38 cellular contexts compared by ENCODE assay signal in genomic region chr5:117740268-117740667, GRCh38.
"Had no signal": no experiment of that assay in that cellular context is flagged by ENCODE, and none has a peak within 500 bp of the region (broad histone marks: within the 10 kb centered on the region; RNA-seq: fewer than 3 reads in every experiment).

No MANE protein-coding gene starts in this region.

- DNase-seq: activated CD4-positive, alpha-beta memory T cell treated with anti-CD3 and anti-CD28 coated beads, Interleukin-2, amount 10 ng/mL, durations not matched to agents 7 days and 5 days; activated CD4-positive, alpha-beta T cell treated with anti-CD3 and anti-CD28 coated beads for 1 hour; activated CD4-positive, alpha-beta T cell treated with anti-CD3 and anti-CD28 coated beads for 36 hours; activated CD4-positive, alpha-beta T cell treated with anti-CD3 and anti-CD28 coated beads for 48 hours; activated CD4-positive, alpha-beta T cell treated with anti-CD3 and anti-CD28 coated beads, Interleukin-2, amount 10 ng/mL, durations not matched to agents 7 days and 5 days; activated CD4-positive, alpha-beta T cell treated with anti-CD3 and anti-CD28 coated beads, Interleukin-2, amount 50 U/mL, for 48 hours; activated CD4-positive, CD25-positive, alpha-beta regulatory T cell; activated CD8-positive, alpha-beta memory T cell treated with anti-CD3 and anti-CD28 coated beads for 24 hours; activated CD8-positive, alpha-beta memory T cell treated with anti-CD3 and anti-CD28 coated beads, Interleukin-2, amount 10 ng/mL, durations not matched to agents 7 days and 5 days; activated CD8-positive, alpha-beta memory T cell treated with anti-CD3 and anti-CD28 coated beads, Interleukin-2, amount 50 U/mL, for 48 hours; activated CD8-positive, alpha-beta T cell treated with anti-CD3 and anti-CD28 coated beads, Interleukin-2, amount 10 ng/mL, durations not matched to agents 7 days and 5 days; activated effector memory CD4-positive, alpha-beta T cell treated with anti-CD3 and anti-CD28 coated beads, Interleukin-2, amount 50 U/mL, for 16 hours; activated gamma-delta T cell treated with Interleukin-2 at 50 U/mL for 16 hours; activated naive CD4-positive, alpha-beta T cell; activated naive CD4-positive, alpha-beta T cell treated with anti-CD3 and anti-CD28 coated beads for 36 hours; activated naive CD4-positive, alpha-beta T cell treated with anti-CD3 and anti-CD28 coated beads, Interleukin-2, amount 50 U/mL, for 16 hours; activated naive CD8-positive, alpha-beta T cell treated with anti-CD3 and anti-CD28 coated beads for 36 hours; activated T-cell treated with anti-CD3 and anti-CD28 coated beads, Interleukin-2, amount 50 U/mL, for 4 hours; activated T-cell treated with anti-CD3 and anti-CD28 coated beads, Interleukin-2, amount 50 U/mL, for 72 hours; adrenal gland; amniotic stem cell; aorta; body of pancreas; brain microvascular endothelial cell; central memory CD4-positive, alpha-beta T cell; T-helper 1 cell; T-helper 2 cell; T-helper 9 cell; WERI-Rb-1 had no signal

- H3K4me3 ChIP-seq: adrenal gland, body of pancreas, breast epithelium had no signal

- H3K4me3 Mint-ChIP-seq: activated CD4-positive, alpha-beta memory T cell treated with anti-CD3 and anti-CD28 coated beads, Interleukin-2, amount 10 ng/mL, durations not matched to agents 7 days and 5 days; activated CD4-positive, alpha-beta T cell treated with anti-CD3 and anti-CD28 coated beads for 36 hours; activated CD4-positive, alpha-beta T cell treated with anti-CD3 and anti-CD28 coated beads, Interleukin-2, amount 10 ng/mL, durations not matched to agents 7 days and 5 days; activated CD8-positive, alpha-beta memory T cell treated with anti-CD3 and anti-CD28 coated beads, Interleukin-2, amount 10 ng/mL, durations not matched to agents 7 days and 5 days; activated CD8-positive, alpha-beta T cell treated with anti-CD3 and anti-CD28 coated beads, Interleukin-2, amount 10 ng/mL, durations not matched to agents 7 days and 5 days; activated naive CD4-positive, alpha-beta T cell treated with anti-CD3 and anti-CD28 coated beads for 36 hours; activated naive CD8-positive, alpha-beta T cell treated with anti-CD3 and anti-CD28 coated beads for 36 hours; activated T-cell treated with anti-CD3 and anti-CD28 coated beads, Interleukin-2, amount 50 U/mL, for 4 hours; activated T-cell treated with anti-CD3 and anti-CD28 coated beads, Interleukin-2, amount 50 U/mL, for 72 hours; activated T-helper 1 cell treated with anti-CD3 and anti-CD28 coated beads, Interleukin-12 subunit alpha, Interleukin-12 subunit beta, Interleukin-2, Interleukin-4 antibody, amounts not matched to agents 30 ng/mL and 10 ng/mL and 1 ng/mL, durations not matched to agents 14 hours and 24 hours and 36 hours; activated T-helper 17 cell treated with anti-CD3 and anti-CD28 coated beads, Interleukin-2, amount 50 U/mL, for 72 hours; T-helper 1 cell treated with Interleukin-12 subunit alpha and Interleukin-12 subunit beta and Interleukin-4 antibody, amounts not matched to agents 30 μg/mL and 1 μg/mL, for 36 hours; T-helper 2 cell treated with Interferon-gamma antibody and Interleukin-4, amounts not matched to agents 5 μg/mL and 100 μg/mL, for 36 hours; WTC11 had no signal

- H3K27ac Mint-ChIP-seq: activated CD4-positive, alpha-beta memory T cell treated with anti-CD3 and anti-CD28 coated beads, Interleukin-2, amount 10 ng/mL, durations not matched to agents 7 days and 5 days; activated CD4-positive, alpha-beta T cell treated with anti-CD3 and anti-CD28 coated beads for 36 hours; activated CD4-positive, alpha-beta T cell treated with anti-CD3 and anti-CD28 coated beads, Interleukin-2, amount 10 ng/mL, durations not matched to agents 7 days and 5 days; activated CD8-positive, alpha-beta memory T cell treated with anti-CD3 and anti-CD28 coated beads, Interleukin-2, amount 10 ng/mL, durations not matched to agents 7 days and 5 days; activated CD8-positive, alpha-beta T cell treated with anti-CD3 and anti-CD28 coated beads, Interleukin-2, amount 10 ng/mL, durations not matched to agents 7 days and 5 days; activated naive CD4-positive, alpha-beta T cell treated with anti-CD3 and anti-CD28 coated beads for 36 hours; activated naive CD4-positive, alpha-beta T cell treated with anti-CD3 and anti-CD28 coated beads, Interleukin-2, amount 50 U/mL, for 72 hours; activated naive CD8-positive, alpha-beta T cell treated with anti-CD3 and anti-CD28 coated beads for 36 hours; activated T-cell treated with anti-CD3 and anti-CD28 coated beads, Interleukin-2, amount 50 U/mL, for 72 hours; activated T-helper 1 cell treated with anti-CD3 and anti-CD28 coated beads, Interleukin-12 subunit alpha, Interleukin-12 subunit beta, Interleukin-2, Interleukin-4 antibody, amounts not matched to agents 30 ng/mL and 10 ng/mL and 1 ng/mL, durations not matched to agents 14 hours and 24 hours and 36 hours; activated T-helper 17 cell treated with anti-CD3 and anti-CD28 coated beads, Interleukin-2, amount 50 U/mL, for 72 hours; T-helper 1 cell treated with Interleukin-12 subunit alpha and Interleukin-12 subunit beta and Interleukin-4 antibody, amounts not matched to agents 30 μg/mL and 1 μg/mL, for 36 hours; T-helper 2 cell treated with Interferon-gamma antibody and Interleukin-4, amounts not matched to agents 5 μg/mL and 100 μg/mL, for 36 hours; WTC11 had no signal

- H3K36me3 ChIP-seq: adrenal gland, brain microvascular endothelial cell, breast epithelium, WERI-Rb-1 had no signal

- H3K4me1 Mint-ChIP-seq: activated CD4-positive, alpha-beta memory T cell treated with anti-CD3 and anti-CD28 coated beads, Interleukin-2, amount 10 ng/mL, durations not matched to agents 7 days and 5 days; activated CD4-positive, alpha-beta T cell treated with anti-CD3 and anti-CD28 coated beads for 36 hours; activated CD4-positive, alpha-beta T cell treated with anti-CD3 and anti-CD28 coated beads, Interleukin-2, amount 10 ng/mL, durations not matched to agents 7 days and 5 days; activated CD8-positive, alpha-beta memory T cell treated with anti-CD3 and anti-CD28 coated beads, Interleukin-2, amount 10 ng/mL, durations not matched to agents 7 days and 5 days; activated naive CD8-positive, alpha-beta T cell treated with anti-CD3 and anti-CD28 coated beads for 36 hours; activated T-helper 17 cell treated with anti-CD3 and anti-CD28 coated beads, Interleukin-2, amount 50 U/mL, for 72 hours had no signal

- H3K27ac ChIP-seq: adrenal gland, body of pancreas, brain microvascular endothelial cell, breast epithelium, WERI-Rb-1 had no signal

- H3K36me3 Mint-ChIP-seq: activated CD8-positive, alpha-beta memory T cell treated with anti-CD3 and anti-CD28 coated beads, Interleukin-2, amount 10 ng/mL, durations not matched to agents 7 days and 5 days; activated naive CD4-positive, alpha-beta T cell treated with anti-CD3 and anti-CD28 coated beads, Interleukin-2, amount 50 U/mL, for 72 hours; activated naive CD8-positive, alpha-beta T cell treated with anti-CD3 and anti-CD28 coated beads for 36 hours; WTC11 had no signal

- FAIRE-seq: astrocyte, TTC549 had no signal

- H3K9me3 ChIP-seq: adrenal gland, body of pancreas, breast epithelium had no signal

- H3K4me1 ChIP-seq: adrenal gland, body of pancreas, breast epithelium had no signal

- H3K27me3 Mint-ChIP-seq: activated CD4-positive, alpha-beta memory T cell treated with anti-CD3 and anti-CD28 coated beads, Interleukin-2, amount 10 ng/mL, durations not matched to agents 7 days and 5 days; activated CD4-positive, alpha-beta T cell treated with anti-CD3 and anti-CD28 coated beads for 36 hours; activated CD4-positive, alpha-beta T cell treated with anti-CD3 and anti-CD28 coated beads, Interleukin-2, amount 10 ng/mL, durations not matched to agents 7 days and 5 days; activated CD8-positive, alpha-beta memory T cell treated with anti-CD3 and anti-CD28 coated beads, Interleukin-2, amount 10 ng/mL, durations not matched to agents 7 days and 5 days; activated naive CD8-positive, alpha-beta T cell treated with anti-CD3 and anti-CD28 coated beads for 36 hours; activated T-helper 17 cell treated with anti-CD3 and anti-CD28 coated beads, Interleukin-2, amount 50 U/mL, for 72 hours had no signal

- H3K27me3 ChIP-seq: adrenal gland, body of pancreas, brain microvascular endothelial cell, breast epithelium had no signal
